12 cellular contexts compared by ENCODE assay signal in the genomic region with DNA sequence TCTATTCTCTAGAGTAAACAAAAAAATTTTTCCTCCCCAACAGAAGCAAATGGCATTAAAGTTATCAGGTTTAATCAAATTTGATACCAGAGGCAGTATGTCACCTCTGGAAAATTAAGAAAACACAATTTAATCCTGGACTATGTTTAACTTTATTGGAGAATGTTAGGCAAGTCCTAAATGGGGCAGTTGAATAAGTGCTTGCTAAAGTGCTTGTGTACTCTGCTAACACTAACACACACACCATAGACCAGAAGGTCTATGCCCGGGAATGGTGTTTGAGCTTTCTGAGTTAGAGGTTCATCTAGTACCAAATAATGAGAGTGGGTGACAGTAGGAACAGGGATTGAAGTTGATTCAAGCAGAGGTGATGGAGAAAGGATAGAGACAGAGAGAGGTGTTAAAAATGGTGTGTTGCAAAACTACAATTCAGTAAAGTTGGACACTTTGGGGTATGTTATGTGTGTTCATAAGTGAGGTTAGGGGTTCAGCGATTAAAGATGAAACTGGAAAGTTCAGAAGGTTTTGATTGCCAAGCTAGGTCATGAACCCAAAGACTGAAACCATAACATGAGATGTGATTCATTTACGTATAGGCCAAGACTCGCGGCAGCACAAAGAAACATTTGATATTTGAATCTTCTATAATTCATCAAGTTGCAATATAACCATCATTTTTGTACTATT. TPM values are rescaled to one million over a fixed set of nuclear protein-coding genes. Genes with fewer than 3 reads are reported as not detected.
A peak's percentile ranks its signal among the peaks of the same experiment; 100 is the strongest.
DNase-seq lines count a peak whose midpoint lies in the region; ATAC-seq, FAIRE-seq and TF ChIP-seq lines count a peak whose summit lies in the region.
"Had no signal": no experiment of that assay in that cellular context is flagged by ENCODE, and none has a peak within 500 bp of the region (broad histone marks: within the 10 kb centered on the region; RNA-seq: fewer than 3 reads in every experiment).

No MANE protein-coding gene starts in this region.

- no peaks in the 10 kb centered on the region for H3K27me3 ChIP-seq in testis
- H3K27me3 ChIP-seq: brain microvascular endothelial cell, SJSA1 had no signal

- FAIRE-seq in RCC 7860 (lab: Jason Lieb, UNC), result no peak
- FAIRE-seq: A549 had no signal

- DNase-seq in activated CD4-positive, alpha-beta memory T cell treated with anti-CD3 and anti-CD28 coated beads for 36 hours, result peak; percentile 29
- no peak for DNase-seq in activated CD4-positive, alpha-beta memory T cell treated with anti-CD3 and anti-CD28 coated beads, Interleukin-2, amount 10 ng/mL, durations not matched to agents 7 days and 5 days
- DNase-seq in mesothelial cell of epicardium (ENCODE audit: low spot score in 2 of 2, unreplicated experiment in 2 of 2) (no peak), RCC 7860 (ENCODE audit: low spot score) (no peak), testis (no peak)
- DNase-seq: brain microvascular endothelial cell had no signal

- H3K9me3 ChIP-seq in testis, result no peaks in the 10 kb centered on the region
- H3K9me3 ChIP-seq: A549, SJSA1 had no signal

- TF ChIP-seq POLR2A in testis (IDR thresholded peaks at IDR 0.05), result no peak

- no peaks in the 10 kb centered on the region for H3K9me3 Mint-ChIP-seq in activated CD4-positive, alpha-beta memory T cell treated with anti-CD3 and anti-CD28 coated beads for 36 hours
- H3K9me3 Mint-ChIP-seq in activated CD4-positive, alpha-beta memory T cell treated with anti-CD3 and anti-CD28 coated beads, Interleukin-2, amount 10 ng/mL, durations not matched to agents 7 days and 5 days, result no peaks in the 10 kb centered on the region
- H3K9me3 Mint-ChIP-seq in mesothelial cell of epicardium, result no peaks in the 10 kb centered on the region

- POLR2A ChIA-PET in activated CD4-positive, alpha-beta memory T cell treated with anti-CD3 and anti-CD28 coated beads for 36 hours (lab: Charles Lee), result no interaction called here
- POLR2A ChIA-PET in activated CD4-positive, alpha-beta memory T cell treated with anti-CD3 and anti-CD28 coated beads, Interleukin-2, amount 10 ng/mL, durations not matched to agents 7 days and 5 days (lab: Charles Lee), result interaction anchor here (0.8 to 1.5 kb wide), 2 partner anchors 11 to 96 kb away, joined by 3 to 6 read pairs; partner anchors contain the start of gene REL

- no peak overlapping the region for H3K4me3 Mint-ChIP-seq in activated CD4-positive, alpha-beta memory T cell treated with anti-CD3 and anti-CD28 coated beads for 36 hours
- no peak overlapping the region for H3K4me3 Mint-ChIP-seq in activated CD4-positive, alpha-beta memory T cell treated with anti-CD3 and anti-CD28 coated beads, Interleukin-2, amount 10 ng/mL, durations not matched to agents 7 days and 5 days
- no peak overlapping the region for H3K4me3 Mint-ChIP-seq in mesothelial cell of epicardium

- no peak overlapping the region for H3K4me3 ChIP-seq in testis
- H3K4me3 ChIP-seq: A549, SJSA1 had no signal

- no peaks in the 10 kb centered on the region for H3K36me3 Mint-ChIP-seq in activated CD4-positive, alpha-beta memory T cell treated with anti-CD3 and anti-CD28 coated beads for 36 hours
- no peaks in the 10 kb centered on the region for H3K36me3 Mint-ChIP-seq in activated CD4-positive, alpha-beta memory T cell treated with anti-CD3 and anti-CD28 coated beads, Interleukin-2, amount 10 ng/mL, durations not matched to agents 7 days and 5 days (ENCODE audit: low read depth)
- H3K36me3 Mint-ChIP-seq in mesothelial cell of epicardium, result no peaks in the 10 kb centered on the region

- ATAC-seq in GM21447 (IDR thresholded peaks at IDR 0.05; ENCODE audit: unreplicated experiment) (peak; percentile 52), HG03520 (IDR thresholded peaks at IDR 0.05; ENCODE audit: unreplicated experiment) (peak; percentile 54), GM18873 (IDR thresholded peaks at IDR 0.05; ENCODE audit: low FRiP score, unreplicated experiment) (no peak)
- ATAC-seq: A549 had no signal

- intact Hi-C loops in activated CD4-positive, alpha-beta memory T cell treated with anti-CD3 and anti-CD28 coated beads for 36 hours (cut with micrococcal nuclease), result loop anchor here (1.0 to 2.0 kb wide), 4 partner anchors 16 to 170 kb away; partner anchors contain the start of gene PEX13
- intact Hi-C loops in testis (cut with DNase I; ENCODE audit: low total_unique reads), result no loop called here

- no peaks in the 10 kb centered on the region for H3K36me3 ChIP-seq in testis (ENCODE audit: low read depth, missing control alignments)
- H3K36me3 ChIP-seq: brain microvascular endothelial cell, SJSA1 had no signal

- peak overlapping the region; percentile 35 for H3K27ac Mint-ChIP-seq in activated CD4-positive, alpha-beta memory T cell treated with anti-CD3 and anti-CD28 coated beads for 36 hours
- no peak overlapping the region for H3K27ac Mint-ChIP-seq in activated CD4-positive, alpha-beta memory T cell treated with anti-CD3 and anti-CD28 coated beads, Interleukin-2, amount 10 ng/mL, durations not matched to agents 7 days and 5 days
- peak overlapping the region; percentile 73 for H3K27ac Mint-ChIP-seq in mesothelial cell of epicardium

- no peak overlapping the region for H3K27ac ChIP-seq in testis
- H3K27ac ChIP-seq: A549, brain microvascular endothelial cell, epithelial cell of prostate, SJSA1 had no signal

- WGBS in testis, 2 donors, result 73 to 74% methylated on average over 5 of the region's 5 CpGs

- peaks cover 30% of the 10 kb centered on the region for H3K4me1 Mint-ChIP-seq in activated CD4-positive, alpha-beta memory T cell treated with anti-CD3 and anti-CD28 coated beads for 36 hours (ENCODE audit: low read depth)
- peaks cover 25% of the 10 kb centered on the region for H3K4me1 Mint-ChIP-seq in activated CD4-positive, alpha-beta memory T cell treated with anti-CD3 and anti-CD28 coated beads, Interleukin-2, amount 10 ng/mL, durations not matched to agents 7 days and 5 days
- peaks cover 34% of the 10 kb centered on the region for H3K4me1 Mint-ChIP-seq in mesothelial cell of epicardium

- no peaks in the 10 kb centered on the region for H3K27me3 Mint-ChIP-seq in activated CD4-positive, alpha-beta memory T cell treated with anti-CD3 and anti-CD28 coated beads for 36 hours
- no peaks in the 10 kb centered on the region for H3K27me3 Mint-ChIP-seq in activated CD4-positive, alpha-beta memory T cell treated with anti-CD3 and anti-CD28 coated beads, Interleukin-2, amount 10 ng/mL, durations not matched to agents 7 days and 5 days
- no peaks in the 10 kb centered on the region for H3K27me3 Mint-ChIP-seq in mesothelial cell of epicardium (ENCODE audit: low read depth)

- TF ChIP-seq CTCF in mesothelial cell of epicardium (IDR thresholded peaks at IDR 0.05; ENCODE audit: unreplicated experiment) (no peak), testis (IDR thresholded peaks at IDR 0.05) (no peak)

- CTCF ChIA-PET in activated CD4-positive, alpha-beta memory T cell treated with anti-CD3 and anti-CD28 coated beads for 36 hours (lab: Charles Lee), result interaction anchor here (1.0 to 1.2 kb wide), 2 partner anchors 11 to 22 kb away, joined by 5 to 6 read pairs; no protein-coding TSS in a partner anchor
- CTCF ChIA-PET in activated CD4-positive, alpha-beta memory T cell treated with anti-CD3 and anti-CD28 coated beads, Interleukin-2, amount 10 ng/mL, durations not matched to agents 7 days and 5 days (lab: Charles Lee), result interaction anchor here (1.2 kb wide), 1 partner anchor 21 kb away, joined by 5 read pairs; no protein-coding TSS in a partner anchor

- no peaks in the 10 kb centered on the region for H3K4me1 ChIP-seq in testis
- H3K4me1 ChIP-seq: A549, SJSA1 had no signal

RNA-seq across cellular contexts. Expression of gene PEX13, which starts 40.5 kb away (rescaled TPM):
- total RNA-seq in activated CD4-positive, alpha-beta memory T cell treated with anti-CD3 and anti-CD28 coated beads for 36 hours, result 10 to 100 TPM; 18.4 to 18.7 TPM
- total RNA-seq in activated CD4-positive, alpha-beta memory T cell treated with anti-CD3 and anti-CD28 coated beads, Interleukin-2, amount 10 ng/mL, durations not matched to agents 7 days and 5 days, result 10 to 100 TPM; 20.3 to 20.6 TPM
- total RNA-seq in mesothelial cell of epicardium (29.2 to 31.6 TPM (median 31.3 TPM) in 3 replicates), testis (10 to 100 TPM; 39.0 to 44.3 TPM)
- 34.6 TPM for polyA plus RNA-seq in testis (ENCODE audit: insufficient read depth, low read depth, low replicate concordance)

RNA-seq across cellular contexts. Expression of gene PUS10, which starts 41.0 kb away (rescaled TPM):
- total RNA-seq in activated CD4-positive, alpha-beta memory T cell treated with anti-CD3 and anti-CD28 coated beads for 36 hours, result 1 to 10 TPM; 8.1 to 8.9 TPM
- total RNA-seq in activated CD4-positive, alpha-beta memory T cell treated with anti-CD3 and anti-CD28 coated beads, Interleukin-2, amount 10 ng/mL, durations not matched to agents 7 days and 5 days, result 1 to 10 TPM; 7.3 to 7.5 TPM
- 5.4 to 6.2 TPM (median 5.6 TPM) in 3 replicates for total RNA-seq in mesothelial cell of epicardium
- 10 to 100 TPM in 1 of 2 donors, 1 to 10 TPM in 1; 10.0 to 10.7 TPM for total RNA-seq in testis
- polyA plus RNA-seq in testis (ENCODE audit: insufficient read depth, low read depth, low replicate concordance), result 7.3 TPM
